ENCODE assay signal across 1 cellular context in genomic region chr12:111777345-111778045, GRCh38.
A peak's percentile ranks its signal among the peaks of the same experiment; 100 is the strongest.
TF ChIP-seq lines count a peak whose summit lies in the region.

No MANE protein-coding gene starts in this region.

TF ChIP-seq in HepG2, 621 proteins besides CTCF, POLR2A, EP300 and RAD21 (continued from another document):
- no peak for TF ChIP-seq PRDM15 (CRISPR knock-in tag; IDR thresholded peaks at IDR 0.05)
- peak; percentile 65 for TF ChIP-seq HDAC1 (CRISPR knock-in tag; IDR thresholded peaks at IDR 0.05)
- TF ChIP-seq ATF4 (CRISPR knock-in tag; IDR thresholded peaks at IDR 0.05) = no peak
- TF ChIP-seq ATF6 (CRISPR knock-in tag; conservative IDR thresholded peaks at IDR 0.05) = no peak
- TF ChIP-seq DNMT1 (CRISPR knock-in tag; IDR thresholded peaks at IDR 0.05) = no peak
- no peak for TF ChIP-seq ZNF616 (CRISPR knock-in tag; IDR thresholded peaks at IDR 0.05; ENCODE audit: low read depth)
- TF ChIP-seq ATF3 (CRISPR knock-in tag; IDR thresholded peaks at IDR 0.05) = no peak
- no peak for TF ChIP-seq ZNF253 (CRISPR knock-in tag; IDR thresholded peaks at IDR 0.05; ENCODE audit: borderline replicate concordance)
- peak; percentile 39; the same call in 1 of the 2 replicates for TF ChIP-seq ZFP91 (CRISPR knock-in tag; IDR thresholded peaks at IDR 0.05; ENCODE audit: borderline replicate concordance)
- TF ChIP-seq NFATC3 (CRISPR knock-in tag; IDR thresholded peaks at IDR 0.05) = no peak
- no peak for TF ChIP-seq IKZF4 (CRISPR knock-in tag; IDR thresholded peaks at IDR 0.05; ENCODE audit: borderline replicate concordance, low read depth, not compliant biosample characterization)
- no peak for TF ChIP-seq ZFP62 (CRISPR knock-in tag; IDR thresholded peaks at IDR 0.05)
- peak; percentile 53; the same call in 1 of the 2 replicates for TF ChIP-seq ZBTB25 (CRISPR knock-in tag; IDR thresholded peaks at IDR 0.05)
- no peak for TF ChIP-seq NFIB (CRISPR knock-in tag; IDR thresholded peaks at IDR 0.05; ENCODE audit: borderline replicate concordance)
- no peak for TF ChIP-seq MTERF4 (CRISPR knock-in tag; IDR thresholded peaks at IDR 0.05)
- no peak for TF ChIP-seq ZBTB14 (CRISPR knock-in tag; IDR thresholded peaks at IDR 0.05)
- TF ChIP-seq TSC22D2 (CRISPR knock-in tag; IDR thresholded peaks at IDR 0.05; ENCODE audit: borderline replicate concordance) = peak; percentile 64; the same call in 1 of the 2 replicates
- peak in 1 of 2 experiments; percentile 88; a peak in 2 of 4 replicates for TF ChIP-seq KLF16 (CRISPR knock-in tag; IDR thresholded peaks at IDR 0.05)
- TF ChIP-seq CC2D1A (CRISPR knock-in tag; IDR thresholded peaks at IDR 0.05) = no peak
- TF ChIP-seq ZNF207 (IDR thresholded peaks at IDR 0.05; ENCODE audit: borderline replicate concordance) = no peak
- no peak for TF ChIP-seq TMF1 (CRISPR knock-in tag; IDR thresholded peaks at IDR 0.05; ENCODE audit: low read depth)
- TF ChIP-seq ETV6 (CRISPR knock-in tag; conservative IDR thresholded peaks at IDR 0.05) = no peak; the same call in 1 of the 2 replicates
- no peak for TF ChIP-seq ZMAT3 (CRISPR knock-in tag; conservative IDR thresholded peaks at IDR 0.05)
- no peak for TF ChIP-seq ZNF230 (CRISPR knock-in tag; IDR thresholded peaks at IDR 0.05)
- peak; percentile 60; the same call in 1 of the 2 replicates for TF ChIP-seq HNF4G (IDR thresholded peaks at IDR 0.05; ENCODE audit: borderline replicate concordance, low read depth, low read length)
- no peak for TF ChIP-seq HNF4G (CRISPR knock-in tag; IDR thresholded peaks at IDR 0.05; ENCODE audit: borderline replicate concordance, low read depth)
- no peak for TF ChIP-seq ZNF878 (CRISPR knock-in tag; IDR thresholded peaks at IDR 0.05)
TF ChIP-seq in HepG2: peak in this region for 129.
